ENCODE assay signal across 1 cellular context in the genomic region with DNA sequence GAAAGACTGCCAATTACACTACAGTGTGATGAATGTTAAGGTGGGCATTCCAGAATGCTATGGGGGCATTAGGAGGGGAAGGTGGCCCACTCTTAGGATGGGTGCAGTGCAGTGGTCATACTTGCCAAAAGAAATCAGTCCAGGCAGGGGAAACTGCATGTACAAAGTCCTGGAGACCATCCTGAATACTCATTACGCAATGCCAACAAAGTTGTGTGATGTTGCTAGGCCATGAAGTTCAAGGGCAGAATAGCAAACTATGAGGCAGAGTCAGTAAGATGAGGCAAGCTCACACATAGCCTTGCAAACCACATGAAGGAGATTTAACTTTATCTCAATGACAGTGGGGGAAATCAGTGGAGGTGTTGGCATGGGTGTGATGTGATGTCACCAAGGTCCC.
TF ChIP-seq lines count a peak whose summit lies in the region.

No MANE protein-coding gene starts in this region.

TF ChIP-seq in HepG2, 621 proteins besides CTCF, POLR2A, EP300 and RAD21 (continued from another document and continues in another):
- TF ChIP-seq, protein P1, sequence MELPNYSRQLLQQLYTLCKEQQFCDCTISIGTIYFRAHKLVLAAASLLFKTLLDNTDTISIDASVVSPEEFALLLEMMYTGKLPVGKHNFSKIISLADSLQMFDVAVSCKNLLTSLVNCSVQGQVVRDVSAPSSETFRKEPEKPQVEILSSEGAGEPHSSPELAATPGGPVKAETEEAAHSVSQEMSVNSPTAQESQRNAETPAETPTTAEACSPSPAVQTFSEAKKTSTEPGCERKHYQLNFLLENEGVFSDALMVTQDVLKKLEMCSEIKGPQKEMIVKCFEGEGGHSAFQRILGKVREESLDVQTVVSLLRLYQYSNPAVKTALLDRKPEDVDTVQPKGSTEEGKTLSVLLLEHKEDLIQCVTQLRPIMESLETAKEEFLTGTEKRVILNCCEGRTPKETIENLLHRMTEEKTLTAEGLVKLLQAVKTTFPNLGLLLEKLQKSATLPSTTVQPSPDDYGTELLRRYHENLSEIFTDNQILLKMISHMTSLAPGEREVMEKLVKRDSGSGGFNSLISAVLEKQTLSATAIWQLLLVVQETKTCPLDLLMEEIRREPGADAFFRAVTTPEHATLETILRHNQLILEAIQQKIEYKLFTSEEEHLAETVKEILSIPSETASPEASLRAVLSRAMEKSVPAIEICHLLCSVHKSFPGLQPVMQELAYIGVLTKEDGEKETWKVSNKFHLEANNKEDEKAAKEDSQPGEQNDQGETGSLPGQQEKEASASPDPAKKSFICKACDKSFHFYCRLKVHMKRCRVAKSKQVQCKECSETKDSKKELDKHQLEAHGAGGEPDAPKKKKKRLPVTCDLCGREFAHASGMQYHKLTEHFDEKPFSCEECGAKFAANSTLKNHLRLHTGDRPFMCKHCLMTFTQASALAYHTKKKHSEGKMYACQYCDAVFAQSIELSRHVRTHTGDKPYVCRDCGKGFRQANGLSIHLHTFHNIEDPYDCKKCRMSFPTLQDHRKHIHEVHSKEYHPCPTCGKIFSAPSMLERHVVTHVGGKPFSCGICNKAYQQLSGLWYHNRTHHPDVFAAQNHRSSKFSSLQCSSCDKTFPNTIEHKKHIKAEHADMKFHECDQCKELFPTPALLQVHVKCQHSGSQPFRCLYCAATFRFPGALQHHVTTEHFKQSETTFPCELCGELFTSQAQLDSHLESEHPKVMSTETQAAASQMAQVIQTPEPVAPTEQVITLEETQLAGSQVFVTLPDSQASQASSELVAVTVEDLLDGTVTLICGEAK (IDR thresholded peaks at IDR 0.05): no peak
- TF ChIP-seq, protein P1 (CRISPR knock-in tag; IDR thresholded peaks at IDR 0.05): no peak
- TF ChIP-seq MAFG (CRISPR knock-in tag; IDR thresholded peaks at IDR 0.05): no peak
- TF ChIP-seq SIX1 (CRISPR knock-in tag; IDR thresholded peaks at IDR 0.05; ENCODE audit: borderline replicate concordance): no peak
- TF ChIP-seq MZF1 (CRISPR knock-in tag; IDR thresholded peaks at IDR 0.05; ENCODE audit: borderline replicate concordance): no peak
- no peak for TF ChIP-seq ZBTB1 (CRISPR knock-in tag; IDR thresholded peaks at IDR 0.05; ENCODE audit: borderline replicate concordance)
- TF ChIP-seq NCOR1 (IDR thresholded peaks at IDR 0.05; ENCODE audit: borderline replicate concordance, low read length): peak; percentile 79; the same call in 1 of the 2 replicates
- TF ChIP-seq ZNF749 (CRISPR knock-in tag; IDR thresholded peaks at IDR 0.05; ENCODE audit: borderline replicate concordance): no peak
- TF ChIP-seq ZFP1 (CRISPR knock-in tag; IDR thresholded peaks at IDR 0.05): no peak
- TF ChIP-seq FIP1L1 (IDR thresholded peaks at IDR 0.05; ENCODE audit: borderline replicate concordance, insufficient read depth, low read depth, low read length): no peak
- TF ChIP-seq MYNN (CRISPR knock-in tag; IDR thresholded peaks at IDR 0.05; ENCODE audit: low read depth): no peak
- TF ChIP-seq SIN3B (IDR thresholded peaks at IDR 0.05; ENCODE audit: low read length): no peak
- TF ChIP-seq ZFY (CRISPR knock-in tag; IDR thresholded peaks at IDR 0.05): no peak
- TF ChIP-seq, protein P2, sequence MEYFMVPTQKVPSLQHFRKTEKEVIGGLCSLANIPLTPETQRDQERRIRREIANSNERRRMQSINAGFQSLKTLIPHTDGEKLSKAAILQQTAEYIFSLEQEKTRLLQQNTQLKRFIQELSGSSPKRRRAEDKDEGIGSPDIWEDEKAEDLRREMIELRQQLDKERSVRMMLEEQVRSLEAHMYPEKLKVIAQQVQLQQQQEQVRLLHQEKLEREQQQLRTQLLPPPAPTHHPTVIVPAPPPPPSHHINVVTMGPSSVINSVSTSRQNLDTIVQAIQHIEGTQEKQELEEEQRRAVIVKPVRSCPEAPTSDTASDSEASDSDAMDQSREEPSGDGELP (IDR thresholded peaks at IDR 0.05; ENCODE audit: borderline replicate concordance, low read depth): no peak
- no peak for TF ChIP-seq ZNF256 (CRISPR knock-in tag; conservative IDR thresholded peaks at IDR 0.05)
- no peak for TF ChIP-seq HNRNPLL (IDR thresholded peaks at IDR 0.05; ENCODE audit: low read depth, low read length, poor library complexity, severe bottlenecking)
- no peak for TF ChIP-seq ZNF629 (CRISPR knock-in tag; conservative IDR thresholded peaks at IDR 0.05)
- no peak for TF ChIP-seq MXD4 (CRISPR knock-in tag; IDR thresholded peaks at IDR 0.05)
- peak; percentile 93 for TF ChIP-seq ZBTB7B (CRISPR knock-in tag; IDR thresholded peaks at IDR 0.05)
- no peak for TF ChIP-seq ZNF589 (CRISPR knock-in tag; conservative IDR thresholded peaks at IDR 0.05)
- TF ChIP-seq, protein P3, sequence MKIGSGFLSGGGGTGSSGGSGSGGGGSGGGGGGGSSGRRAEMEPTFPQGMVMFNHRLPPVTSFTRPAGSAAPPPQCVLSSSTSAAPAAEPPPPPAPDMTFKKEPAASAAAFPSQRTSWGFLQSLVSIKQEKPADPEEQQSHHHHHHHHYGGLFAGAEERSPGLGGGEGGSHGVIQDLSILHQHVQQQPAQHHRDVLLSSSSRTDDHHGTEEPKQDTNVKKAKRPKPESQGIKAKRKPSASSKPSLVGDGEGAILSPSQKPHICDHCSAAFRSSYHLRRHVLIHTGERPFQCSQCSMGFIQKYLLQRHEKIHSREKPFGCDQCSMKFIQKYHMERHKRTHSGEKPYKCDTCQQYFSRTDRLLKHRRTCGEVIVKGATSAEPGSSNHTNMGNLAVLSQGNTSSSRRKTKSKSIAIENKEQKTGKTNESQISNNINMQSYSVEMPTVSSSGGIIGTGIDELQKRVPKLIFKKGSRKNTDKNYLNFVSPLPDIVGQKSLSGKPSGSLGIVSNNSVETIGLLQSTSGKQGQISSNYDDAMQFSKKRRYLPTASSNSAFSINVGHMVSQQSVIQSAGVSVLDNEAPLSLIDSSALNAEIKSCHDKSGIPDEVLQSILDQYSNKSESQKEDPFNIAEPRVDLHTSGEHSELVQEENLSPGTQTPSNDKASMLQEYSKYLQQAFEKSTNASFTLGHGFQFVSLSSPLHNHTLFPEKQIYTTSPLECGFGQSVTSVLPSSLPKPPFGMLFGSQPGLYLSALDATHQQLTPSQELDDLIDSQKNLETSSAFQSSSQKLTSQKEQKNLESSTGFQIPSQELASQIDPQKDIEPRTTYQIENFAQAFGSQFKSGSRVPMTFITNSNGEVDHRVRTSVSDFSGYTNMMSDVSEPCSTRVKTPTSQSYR (CRISPR knock-in tag; IDR thresholded peaks at IDR 0.05; ENCODE audit: borderline replicate concordance): peak; percentile 54; the same call in 1 of the 2 replicates
- TF ChIP-seq GTF2F1 (IDR thresholded peaks at IDR 0.05; ENCODE audit: low read length): no peak
- TF ChIP-seq ZNF841 (CRISPR knock-in tag; IDR thresholded peaks at IDR 0.05; ENCODE audit: borderline replicate concordance): no peak
- TF ChIP-seq MTA3 (CRISPR knock-in tag; IDR thresholded peaks at IDR 0.05): no peak
- TF ChIP-seq, protein P4, sequence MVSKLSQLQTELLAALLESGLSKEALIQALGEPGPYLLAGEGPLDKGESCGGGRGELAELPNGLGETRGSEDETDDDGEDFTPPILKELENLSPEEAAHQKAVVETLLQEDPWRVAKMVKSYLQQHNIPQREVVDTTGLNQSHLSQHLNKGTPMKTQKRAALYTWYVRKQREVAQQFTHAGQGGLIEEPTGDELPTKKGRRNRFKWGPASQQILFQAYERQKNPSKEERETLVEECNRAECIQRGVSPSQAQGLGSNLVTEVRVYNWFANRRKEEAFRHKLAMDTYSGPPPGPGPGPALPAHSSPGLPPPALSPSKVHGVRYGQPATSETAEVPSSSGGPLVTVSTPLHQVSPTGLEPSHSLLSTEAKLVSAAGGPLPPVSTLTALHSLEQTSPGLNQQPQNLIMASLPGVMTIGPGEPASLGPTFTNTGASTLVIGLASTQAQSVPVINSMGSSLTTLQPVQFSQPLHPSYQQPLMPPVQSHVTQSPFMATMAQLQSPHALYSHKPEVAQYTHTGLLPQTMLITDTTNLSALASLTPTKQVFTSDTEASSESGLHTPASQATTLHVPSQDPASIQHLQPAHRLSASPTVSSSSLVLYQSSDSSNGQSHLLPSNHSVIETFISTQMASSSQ (IDR thresholded peaks at IDR 0.05; ENCODE audit: low read depth): no peak
- TF ChIP-seq, protein P4 (CRISPR knock-in tag; IDR thresholded peaks at IDR 0.05; ENCODE audit: borderline replicate concordance): no peak; the same call in 1 of the 2 replicates
- no peak for TF ChIP-seq ZNF260 (CRISPR knock-in tag; IDR thresholded peaks at IDR 0.05; ENCODE audit: borderline replicate concordance, low read depth)
- no peak for TF ChIP-seq EEA1 (CRISPR knock-in tag; IDR thresholded peaks at IDR 0.05; ENCODE audit: borderline replicate concordance)
- TF ChIP-seq ZSCAN30 (CRISPR knock-in tag; IDR thresholded peaks at IDR 0.05): no peak
- TF ChIP-seq, protein P5, sequence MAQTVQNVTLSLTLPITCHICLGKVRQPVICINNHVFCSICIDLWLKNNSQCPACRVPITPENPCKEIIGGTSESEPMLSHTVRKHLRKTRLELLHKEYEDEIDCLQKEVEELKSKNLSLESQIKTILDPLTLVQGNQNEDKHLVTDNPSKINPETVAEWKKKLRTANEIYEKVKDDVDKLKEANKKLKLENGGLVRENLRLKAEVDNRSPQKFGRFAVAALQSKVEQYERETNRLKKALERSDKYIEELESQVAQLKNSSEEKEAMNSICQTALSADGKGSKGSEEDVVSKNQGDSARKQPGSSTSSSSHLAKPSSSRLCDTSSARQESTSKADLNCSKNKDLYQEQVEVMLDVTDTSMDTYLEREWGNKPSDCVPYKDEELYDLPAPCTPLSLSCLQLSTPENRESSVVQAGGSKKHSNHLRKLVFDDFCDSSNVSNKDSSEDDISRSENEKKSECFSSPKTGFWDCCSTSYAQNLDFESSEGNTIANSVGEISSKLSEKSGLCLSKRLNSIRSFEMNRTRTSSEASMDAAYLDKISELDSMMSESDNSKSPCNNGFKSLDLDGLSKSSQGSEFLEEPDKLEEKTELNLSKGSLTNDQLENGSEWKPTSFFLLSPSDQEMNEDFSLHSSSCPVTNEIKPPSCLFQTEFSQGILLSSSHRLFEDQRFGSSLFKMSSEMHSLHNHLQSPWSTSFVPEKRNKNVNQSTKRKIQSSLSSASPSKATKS (CRISPR knock-in tag; IDR thresholded peaks at IDR 0.05): no peak
- TF ChIP-seq, protein P6, sequence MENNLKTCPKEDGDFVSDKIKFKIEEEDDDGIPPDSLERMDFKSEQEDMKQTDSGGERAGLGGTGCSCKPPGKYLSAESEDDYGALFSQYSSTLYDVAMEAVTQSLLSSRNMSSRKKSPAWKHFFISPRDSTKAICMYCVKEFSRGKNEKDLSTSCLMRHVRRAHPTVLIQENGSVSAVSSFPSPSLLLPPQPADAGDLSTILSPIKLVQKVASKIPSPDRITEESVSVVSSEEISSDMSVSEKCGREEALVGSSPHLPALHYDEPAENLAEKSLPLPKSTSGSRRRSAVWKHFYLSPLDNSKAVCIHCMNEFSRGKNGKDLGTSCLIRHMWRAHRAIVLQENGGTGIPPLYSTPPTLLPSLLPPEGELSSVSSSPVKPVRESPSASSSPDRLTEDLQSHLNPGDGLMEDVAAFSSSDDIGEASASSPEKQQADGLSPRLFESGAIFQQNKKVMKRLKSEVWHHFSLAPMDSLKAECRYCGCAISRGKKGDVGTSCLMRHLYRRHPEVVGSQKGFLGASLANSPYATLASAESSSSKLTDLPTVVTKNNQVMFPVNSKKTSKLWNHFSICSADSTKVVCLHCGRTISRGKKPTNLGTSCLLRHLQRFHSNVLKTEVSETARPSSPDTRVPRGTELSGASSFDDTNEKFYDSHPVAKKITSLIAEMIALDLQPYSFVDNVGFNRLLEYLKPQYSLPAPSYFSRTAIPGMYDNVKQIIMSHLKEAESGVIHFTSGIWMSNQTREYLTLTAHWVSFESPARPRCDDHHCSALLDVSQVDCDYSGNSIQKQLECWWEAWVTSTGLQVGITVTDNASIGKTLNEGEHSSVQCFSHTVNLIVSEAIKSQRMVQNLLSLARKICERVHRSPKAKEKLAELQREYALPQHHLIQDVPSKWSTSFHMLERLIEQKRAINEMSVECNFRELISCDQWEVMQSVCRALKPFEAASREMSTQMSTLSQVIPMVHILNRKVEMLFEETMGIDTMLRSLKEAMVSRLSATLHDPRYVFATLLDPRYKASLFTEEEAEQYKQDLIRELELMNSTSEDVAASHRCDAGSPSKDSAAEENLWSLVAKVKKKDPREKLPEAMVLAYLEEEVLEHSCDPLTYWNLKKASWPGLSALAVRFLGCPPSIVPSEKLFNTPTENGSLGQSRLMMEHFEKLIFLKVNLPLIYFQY (CRISPR knock-in tag; IDR thresholded peaks at IDR 0.05; ENCODE audit: borderline replicate concordance): no peak
- TF ChIP-seq RBM22 (optimal IDR thresholded peaks at IDR 0.05; ENCODE audit: low read length): no peak
- TF ChIP-seq U2AF2 (IDR thresholded peaks at IDR 0.05; ENCODE audit: low read depth, low read length): no peak
- TF ChIP-seq ZNF143 (CRISPR knock-in tag; IDR thresholded peaks at IDR 0.05): no peak
- no peak for TF ChIP-seq ZNF720 (CRISPR knock-in tag; IDR thresholded peaks at IDR 0.05)
- no peak for TF ChIP-seq DMAP1 (CRISPR knock-in tag; IDR thresholded peaks at IDR 0.05)
